ENCODE assay signal across 14 cellular contexts in the genomic region with DNA sequence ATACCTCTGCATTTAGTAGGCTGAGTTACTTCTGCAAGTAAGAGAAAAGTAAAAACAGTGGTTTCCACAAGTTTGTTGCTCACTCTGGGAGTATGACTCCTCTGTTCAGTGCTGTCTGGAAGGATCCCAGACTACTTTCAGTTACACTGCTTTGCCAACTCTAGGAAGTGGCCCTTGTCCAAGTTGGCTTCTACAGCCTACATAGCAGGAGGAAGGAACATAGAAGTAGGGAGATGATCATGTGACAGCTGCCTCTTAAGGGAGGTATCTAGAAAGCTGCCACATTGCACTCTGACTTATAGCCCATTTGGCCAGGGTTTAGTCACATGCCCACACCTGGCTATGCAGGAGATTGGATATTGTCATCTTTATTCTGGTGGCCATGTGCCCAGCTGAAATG.
DNase-seq lines count a peak whose midpoint lies in the region; ATAC-seq, FAIRE-seq and TF ChIP-seq lines count a peak whose summit lies in the region.
"Had no signal": no experiment of that assay in that cellular context is flagged by ENCODE, and none has a peak within 500 bp of the region (broad histone marks: within the 10 kb centered on the region; RNA-seq: fewer than 3 reads in every experiment).

No MANE protein-coding gene starts in this region.

- H3K4me3 ChIP-seq in left ventricle myocardium inferior: no peak overlapping the region
- H3K4me3 ChIP-seq: upper lobe of left lung had no signal

- no peaks in the 10 kb centered on the region for H3K36me3 ChIP-seq in left ventricle myocardium inferior
- H3K36me3 ChIP-seq: neutrophil, upper lobe of left lung had no signal

- DNase-seq in H54 (ENCODE audit: insufficient read length, low spot score) (no peak), astrocyte of the hippocampus (ENCODE audit: low read depth, low spot score) (peak; percentile 77), left ventricle myocardium inferior (peak; percentile 42), putamen (ENCODE audit: low spot score) (peak; percentile 23), NCI-H1092 (lab: John Stamatoyannopoulos, UW) (no peak), activated gamma-delta T cell (lab: John Stamatoyannopoulos, UW) (no peak), activated gamma-delta T cell treated with Interleukin-2 at 50 U/mL for 16 hours (no peak)
- DNase-seq: activated CD4-positive, alpha-beta T cell treated with anti-CD3 and anti-CD28 coated beads for 1 hour; NCI-H1417; NCI-H524; T-helper 17 cell; upper lobe of left lung had no signal

- H3K27me3 ChIP-seq in left ventricle myocardium inferior (ENCODE audit: low read depth): no peaks in the 10 kb centered on the region
- H3K27me3 ChIP-seq: neutrophil, upper lobe of left lung had no signal

- peaks cover 4% of the 10 kb centered on the region for H3K9me3 ChIP-seq in left ventricle myocardium inferior (replicated peaks)
- H3K9me3 ChIP-seq: neutrophil, upper lobe of left lung had no signal

- intact Hi-C loops in left ventricle myocardium inferior (cut with micrococcal nuclease): no loop called here

- no peak for ATAC-seq in GM18870 (IDR thresholded peaks at IDR 0.05; ENCODE audit: unreplicated experiment)
- ATAC-seq: T-helper 17 cell had no signal

- H3K4me1 ChIP-seq in left ventricle myocardium inferior: peaks cover 9% of the 10 kb centered on the region

- peak; percentile 15 for FAIRE-seq in H54 (lab: Jason Lieb, UNC)

- H3K27ac ChIP-seq in left ventricle myocardium inferior (replicated peaks): no peak overlapping the region
- H3K27ac ChIP-seq: neutrophil, upper lobe of left lung had no signal

- no peak for TF ChIP-seq CTCF in left ventricle myocardium inferior (IDR thresholded peaks at IDR 0.05; ENCODE audit: borderline replicate concordance)

- no peak for TF ChIP-seq POLR2A in H54 (IDR thresholded peaks at IDR 0.05; ENCODE audit: low read depth, low read length)

Comparison
In these comparisons a context has a peak if more than half of its experiments do, and no peak if none do; other contexts are left out.
1. DNase-seq: peak in astrocyte of the hippocampus (single experiment), left ventricle myocardium inferior (single experiment) and putamen (single experiment); none in H54 (single experiment), NCI-H1092 (single experiment), activated gamma-delta T cell (single experiment) and activated gamma-delta T cell treated with Interleukin-2 at 50 U/mL for 16 hours (single experiment).